8 cellular contexts compared by ENCODE assay signal in the genomic region with DNA sequence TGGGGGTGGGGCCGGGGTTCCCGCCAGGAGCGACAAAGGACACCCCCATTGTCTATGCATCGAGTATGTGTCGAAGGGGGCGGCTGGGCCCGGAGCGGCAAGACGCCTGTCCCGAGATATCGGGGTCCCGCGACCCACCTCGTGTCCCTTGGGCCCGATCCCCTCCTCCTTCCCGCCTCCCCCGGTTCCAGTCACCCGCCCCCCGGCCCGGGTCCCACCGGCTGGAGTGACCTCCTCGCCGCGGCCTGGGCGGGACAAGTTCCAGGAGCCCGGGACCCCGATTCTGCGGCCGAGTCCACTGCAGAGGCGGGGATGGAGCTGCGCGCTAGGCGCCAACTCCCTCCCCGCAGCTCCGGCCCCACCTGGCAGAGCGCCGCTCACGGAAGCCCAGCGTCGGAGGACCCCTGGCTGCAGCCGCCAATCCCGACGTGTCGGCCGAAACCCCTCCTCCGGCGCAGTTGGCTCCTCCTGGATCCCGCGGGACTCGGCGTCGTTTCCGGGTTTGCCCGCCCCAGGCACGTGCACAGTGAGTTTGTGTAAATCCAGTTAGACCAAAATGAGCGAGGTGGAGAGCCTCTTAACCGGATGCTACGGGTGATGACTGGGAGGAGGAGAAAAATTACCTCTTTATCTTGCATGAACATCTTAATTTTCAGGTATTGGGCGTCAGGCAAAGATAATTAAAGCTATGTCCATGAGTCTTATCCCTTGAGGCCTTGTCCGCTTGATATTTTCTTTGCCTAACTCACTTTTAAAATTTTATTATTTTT. TPM values are rescaled to one million over a fixed set of nuclear protein-coding genes. Genes with fewer than 3 reads are reported as not detected.
DNase-seq lines count a peak whose midpoint lies in the region; ATAC-seq, FAIRE-seq and TF ChIP-seq lines count a peak whose summit lies in the region.

A gene (minus strand): TSS at position 434 of the 770 bp plus-strand sequence. CDS start 493 bp downstream, outside the sequence.

- H3K27ac ChIP-seq in kidney (ENCODE audit: low read depth in 2 of 2, low read length in 2 of 2): peak within 1 kb of the TSS; percentile 44 to 67

- no peaks in the 10 kb centered on the region for H3K36me3 ChIP-seq in ES-I3 (ENCODE audit: insufficient read depth, low read length)
- H3K36me3 ChIP-seq in kidney (ENCODE audit: control insufficient read depth in 1 of 2, insufficient read depth in 2 of 2, low read length in 2 of 2): no peaks in the 10 kb centered on the region

- peak within 1 kb of the TSS; percentile 65 to 79 for H3K4me3 ChIP-seq in kidney (ENCODE audit: low read length in 2 of 2)

- peak; percentile 56 for ATAC-seq in HG02759 (IDR thresholded peaks at IDR 0.05; ENCODE audit: unreplicated experiment)
- no peak for ATAC-seq in HG03097 (IDR thresholded peaks at IDR 0.05; ENCODE audit: low FRiP score, unreplicated experiment)

- peak within 1 kb of the TSS; percentile 77 for H3K9ac ChIP-seq in ES-I3 (ENCODE audit: low read depth, low read length)
- peak within 1 kb of the TSS in 1 of 2 donors; percentile 61 for H3K9ac ChIP-seq in kidney (ENCODE audit: low read length in 2 of 2)

- no peak for TF ChIP-seq CTCF in kidney (IDR thresholded peaks at IDR 0.05; ENCODE audit: borderline replicate concordance, extremely low read depth, insufficient read depth)

- intact Hi-C loops in kidney (cut with DNase I): no loop called here

- H3K4me1 ChIP-seq in ES-I3 (ENCODE audit: insufficient read depth, low read length) (peaks cover 10% of the 10 kb centered on the region), kidney (ENCODE audit: control insufficient read depth in 1 of 2, insufficient read depth in 1 of 2, low read depth in 1 of 2, low read length in 2 of 2) (peaks cover 3% of the 10 kb centered on the region in 2 donors)

- no peak for FAIRE-seq in kidney (lab: Jason Lieb, UNC)

- peak; percentile 75 to 92 for DNase-seq in NCI-H446 (lab: John Stamatoyannopoulos, UW)
- peak; percentile 74 to 88 for DNase-seq in activated CD4-positive, alpha-beta T cell treated with anti-CD3 and anti-CD28 coated beads for 24 hours (ENCODE audit: low read depth in 2 of 2)
- DNase-seq in cerebellum (ENCODE audit: low spot score): peak; percentile 66
- DNase-seq in kidney: peak; percentile 97
- DNase-seq in stimulated activated CD4-positive, alpha-beta T cell treated with anti-CD3 and anti-CD28 coated beads, Interleukin-15, amount 100 ng/mL, for 24 hours: peak; percentile 96

- H3K9me3 ChIP-seq in ES-I3 (ENCODE audit: control insufficient read depth, insufficient read depth, low read length) (no peaks in the 10 kb centered on the region; the same call in 1 of the 2 replicates), kidney (ENCODE audit: control insufficient read depth in 1 of 2, low read length in 2 of 2) (no peaks in the 10 kb centered on the region)

RNA-seq across cellular contexts. Expression of the gene that starts here (rescaled TPM):
- total RNA-seq in cerebellum (27.0 TPM), kidney (54.9 TPM)
- polyA plus RNA-seq in kidney (ENCODE audit: insufficient read depth, low read depth, low replicate concordance): 94.1 TPM
